ENCODE assay signal across 9 cellular contexts in genomic region chr3:16514021-16514700, GRCh38. TPM values are rescaled to one million over a fixed set of nuclear protein-coding genes. Genes with fewer than 3 reads are reported as not detected.
DNase-seq lines count a peak whose midpoint lies in the region; ATAC-seq and TF ChIP-seq lines count a peak whose summit lies in the region.
"Had no signal": no experiment of that assay in that cellular context is flagged by ENCODE, and none has a peak within 500 bp of the region (broad histone marks: within the 10 kb centered on the region; RNA-seq: fewer than 3 reads in every experiment).

No MANE protein-coding gene starts in this region.

- WGBS in esophagus, 2 donors, result 50 to 54% methylated on average over 9 of the region's 9 CpGs
- no CpG with 5 or more reads among the region's 9 CpGs for WGBS in trophoblast cell (ENCODE audit: extremely low coverage, insufficient coverage, insufficient read length)

- ATAC-seq in PC-3, result no peak

- peak overlapping the region; percentile 73 for H2BK12ac ChIP-seq in trophoblast cell (ENCODE audit: low read length)

- H3K27ac Mint-ChIP-seq in Calu3 (ENCODE audit: unreplicated experiment), result no peak overlapping the region

- H3K9me3 ChIP-seq in PC-3 (ENCODE audit: low read length) (no peaks in the 10 kb centered on the region), esophagus (ENCODE audit: control insufficient read depth in 2 of 2, insufficient read depth in 1 of 2, low read depth in 1 of 2, low read length in 1 of 2) (no peaks in the 10 kb centered on the region), trophoblast cell (ENCODE audit: insufficient read depth, low read depth, low read length) (no peaks in the 10 kb centered on the region)

- intact Hi-C loops in Calu3 (cut with micrococcal nuclease; ENCODE audit: unreplicated experiment) (no loop called here), PC-3 (cut with micrococcal nuclease) (no loop called here)

- H3K4me1 ChIP-seq in PC-3 (ENCODE audit: insufficient read depth, low read length), result peaks cover 15% of the 10 kb centered on the region
- H3K4me1 ChIP-seq in esophagus (ENCODE audit: control insufficient read depth in 2 of 2, insufficient read depth in 2 of 2, low read length in 1 of 2), result peaks cover 5% of the 10 kb centered on the region in 2 donors
- H3K4me1 ChIP-seq in trophoblast cell (ENCODE audit: control insufficient read depth in 1 of 2, insufficient read depth in 2 of 2, low read length in 2 of 2), result peaks cover 8 to 11% of the 10 kb centered on the region in 2 experiments

- no peak overlapping the region for H3K23ac ChIP-seq in trophoblast cell (ENCODE audit: low read length)

- H3K4me3 ChIP-seq in PC-3 (ENCODE audit: low read length), result peak overlapping the region; percentile 85
- peak overlapping the region; percentile 57 to 71 for H3K4me3 ChIP-seq in esophagus (ENCODE audit: low read depth in 1 of 2, low read length in 2 of 2)
- H3K4me3 ChIP-seq in trophoblast cell (ENCODE audit: low read depth, low read length), result peak overlapping the region; percentile 56

- H3K27ac ChIP-seq in PC-3 (ENCODE audit: low read length) (no peak overlapping the region), esophagus (ENCODE audit: low read depth in 2 of 2, low read length in 1 of 2) (peak overlapping the region; percentile 78 to 82), trophoblast cell (ENCODE audit: low read depth, low read length) (no peak overlapping the region), substantia nigra (ENCODE audit: low read depth, low read length, poor library complexity, severe bottlenecking) (no peak overlapping the region)

- peaks cover 91% of the 10 kb centered on the region for H3K27me3 Mint-ChIP-seq in Calu3 (ENCODE audit: unreplicated experiment)

- no peaks in the 10 kb centered on the region for H3K9me2 ChIP-seq in PC-3 (replicated peaks; ENCODE audit: low read length)

- H3K9ac ChIP-seq in PC-3 (ENCODE audit: low read length), result peak overlapping the region; percentile 39
- no peak overlapping the region for H3K9ac ChIP-seq in trophoblast cell (ENCODE audit: low read length)

- peak overlapping the region; percentile 57 for H2BK120ac ChIP-seq in trophoblast cell (ENCODE audit: insufficient read depth, low read length, poor library complexity)

- H3F3A ChIP-seq in PC-3 (ENCODE audit: low read length, unreplicated experiment), result no peaks in the 10 kb centered on the region

- peak overlapping the region; percentile 70 for H4K91ac ChIP-seq in trophoblast cell (ENCODE audit: low read depth, low read length)

- peak overlapping the region; percentile 97 for H2AFZ ChIP-seq in PC-3 (ENCODE audit: low read length)
- peak overlapping the region; percentile 32 for H2AFZ ChIP-seq in trophoblast cell (ENCODE audit: insufficient read depth, low read length, poor library complexity)

- H3K36me3 Mint-ChIP-seq in Calu3 (ENCODE audit: insufficient read depth, unreplicated experiment), result peaks cover 11% of the 10 kb centered on the region

- H4K12ac ChIP-seq in trophoblast cell (ENCODE audit: low read depth, low read length), result peak overlapping the region; percentile 48

- H3K4me3 Mint-ChIP-seq in Calu3 (ENCODE audit: low read depth, unreplicated experiment), result peak overlapping the region; percentile 93

- no peaks in the 10 kb centered on the region for H4K20me1 ChIP-seq in PC-3 (ENCODE audit: low read length)

- no peak for TF ChIP-seq CTCF in Calu3 (IDR thresholded peaks at IDR 0.05; ENCODE audit: unreplicated experiment)
- no peak for TF ChIP-seq CTCF in PC-3 (conservative IDR thresholded peaks at IDR 0.05; ENCODE audit: low read depth, low read length)
- TF ChIP-seq CTCF in GM10248 (IDR thresholded peaks at IDR 0.05; ENCODE audit: control extremely low read depth, extremely low read depth, low read depth, missing control alignments), result no peak

- peak overlapping the region; percentile 56 for H3K18ac ChIP-seq in trophoblast cell (ENCODE audit: low read length)

- H3K9me3 Mint-ChIP-seq in Calu3 (ENCODE audit: low read depth, unreplicated experiment), result no peaks in the 10 kb centered on the region

- CTCF ChIA-PET in Calu3 (lab: Charles Lee), result no interaction called here
- CTCF ChIA-PET in PC-3 (lab: Charles Lee), result no interaction called here
- CTCF ChIA-PET in GM10248 (lab: Yijun Ruan, JAX), result interaction anchor here (0.8 to 3.5 kb wide), 4 partner anchors 12 to 226 kb away, joined by 3 to 27 read pairs (median 5); no protein-coding TSS in a partner anchor

- H3K4me2 ChIP-seq in PC-3 (ENCODE audit: low read length) (peak overlapping the region; percentile 95), trophoblast cell (ENCODE audit: low read length) (peak overlapping the region; percentile 76)

- no peak overlapping the region for H3K4ac ChIP-seq in trophoblast cell (ENCODE audit: low read depth, low read length)

- H4K8ac ChIP-seq in trophoblast cell (ENCODE audit: low read depth, low read length), result peak overlapping the region; percentile 82

- BruUV-seq in Calu3 (replicated peaks; lab: Mats Ljungman, UMichigan) (no TSS peak), PC-3 (replicated peaks; lab: Mats Ljungman, UMichigan) (no TSS peak)

- POLR2A ChIA-PET in PC-3 (lab: Charles Lee; ENCODE audit: unreplicated experiment), result no interaction called here
- POLR2A ChIA-PET in GM10248 (lab: Yijun Ruan, JAX), result interaction anchor here (1.2 to 1.7 kb wide), 2 partner anchors 17 to 140 kb away, joined by 4 to 7 read pairs; no protein-coding TSS in a partner anchor

- peak overlapping the region; percentile 31 for H3K14ac ChIP-seq in trophoblast cell (ENCODE audit: low read length)

- no peak overlapping the region for H2BK5ac ChIP-seq in trophoblast cell (ENCODE audit: low read depth, low read length, poor library complexity)

- no peak overlapping the region for H2AK5ac ChIP-seq in trophoblast cell (ENCODE audit: low read length)

- H3K27me3 ChIP-seq in PC-3 (ENCODE audit: low read length) (no peaks in the 10 kb centered on the region), esophagus (ENCODE audit: control insufficient read depth in 1 of 2, insufficient read depth in 2 of 2, low read length in 2 of 2) (no peaks in the 10 kb centered on the region), trophoblast cell (ENCODE audit: insufficient read depth, low read length) (peaks cover 26% of the 10 kb centered on the region)

- H3K79me2 ChIP-seq in PC-3 (ENCODE audit: low read length) (no peaks in the 10 kb centered on the region), trophoblast cell (ENCODE audit: control insufficient read depth, insufficient read depth, low read length, poor library complexity) (peaks cover 6% of the 10 kb centered on the region)

- DNase-seq in Calu3, result no peak
- DNase-seq in PC-3, result no peak
- no peak for DNase-seq in trophoblast cell
- no peak for DNase-seq in GOT3 (lab: John Stamatoyannopoulos, UW)
- DNase-seq in GM10248 (ENCODE audit: extremely low spot score), result no peak
- no peak for DNase-seq in NOMO-1 treated with DMSO at 0.1 percent for 48 hours (lab: John Stamatoyannopoulos, UW; ENCODE audit: unreplicated experiment)
- no peak for DNase-seq in substantia nigra (lab: John Stamatoyannopoulos, UW)
- DNase-seq: NCI-H2107 had no signal

- H3K79me1 ChIP-seq in trophoblast cell (ENCODE audit: low read length), result peaks cover 7% of the 10 kb centered on the region

- no peaks in the 10 kb centered on the region for H3K36me3 ChIP-seq in PC-3 (ENCODE audit: low read depth, low read length)
- H3K36me3 ChIP-seq in esophagus (ENCODE audit: control insufficient read depth in 2 of 2, insufficient read depth in 2 of 2, low read length in 1 of 2), result no peaks in the 10 kb centered on the region
- no peaks in the 10 kb centered on the region for H3K36me3 ChIP-seq in trophoblast cell (ENCODE audit: control insufficient read depth in 1 of 2, insufficient read depth in 2 of 2, low read length in 2 of 2)

- H3K4me1 Mint-ChIP-seq in Calu3 (ENCODE audit: low read depth, unreplicated experiment), result no peaks in the 10 kb centered on the region

RNA-seq across cellular contexts. Expression of gene RFTN1, which starts 0.7 kb away (rescaled TPM):
- total RNA-seq in Calu3 (2022), result 1.6 and 1.8 TPM in 2 replicates
- 9.7 and 12.3 TPM in 2 replicates for total RNA-seq in PC-3 (2014; rRNA removed)
- polyA plus RNA-seq in esophagus, result 1 to 10 TPM; 2.1 to 3.7 TPM
- 5.4 and 5.8 TPM in 2 replicates for polyA plus RNA-seq in trophoblast cell (2013)

Comparison
In these comparisons a context has a peak if more than half of its experiments do, and no peak if none do; other contexts are left out.
1. H3K27ac ChIP-seq: peak in esophagus (2 of 2); none in PC-3 (single experiment), trophoblast cell (single experiment) and substantia nigra (single experiment).
2. Peak in every context shown above with its lines, with median percentiles within 50 percentile points of each other: H3K4me3 ChIP-seq.